ENCODE assay signal across 9 cellular contexts in the genomic region with DNA sequence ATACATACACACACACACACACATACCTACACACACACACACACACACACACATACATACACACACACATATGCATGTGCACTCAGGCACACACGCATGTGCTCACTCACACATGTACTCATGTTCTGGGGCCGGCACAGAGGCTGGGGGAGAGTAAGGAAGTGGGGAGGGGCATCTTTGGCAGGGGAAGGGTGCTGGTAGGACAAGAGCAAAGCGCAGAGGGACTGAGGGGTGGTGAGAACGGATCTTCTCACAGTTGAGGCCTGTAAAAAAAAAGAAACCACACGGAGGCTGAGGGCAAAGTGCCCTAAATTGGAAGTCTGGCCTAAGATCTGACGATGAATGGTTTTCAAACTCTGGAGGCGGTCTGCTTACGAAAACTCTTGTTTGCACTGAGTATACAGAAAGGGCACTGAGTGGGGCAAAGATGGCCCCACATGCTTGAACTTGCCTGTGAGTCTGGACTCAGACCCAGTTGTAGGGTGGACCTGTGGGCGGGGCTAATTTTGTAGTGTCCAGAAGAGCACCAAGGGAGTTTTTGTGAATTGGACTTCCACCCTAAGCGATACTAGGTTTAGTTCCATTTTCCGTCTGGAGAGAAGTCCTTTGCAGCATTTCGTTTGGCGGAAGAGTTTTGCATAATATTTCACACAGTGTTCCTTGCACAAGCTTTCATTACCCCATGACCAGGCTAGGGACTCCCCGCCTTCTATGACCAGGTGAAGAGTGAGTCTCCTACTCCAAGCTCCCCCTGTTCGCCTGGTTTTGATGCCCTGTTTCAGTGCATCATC.
A peak's percentile ranks its signal among the peaks of the same experiment; 100 is the strongest.
DNase-seq lines count a peak whose midpoint lies in the region; ATAC-seq and TF ChIP-seq lines count a peak whose summit lies in the region.
"Had no signal": no experiment of that assay in that cellular context is flagged by ENCODE, and none has a peak within 500 bp of the region (broad histone marks: within the 10 kb centered on the region; RNA-seq: fewer than 3 reads in every experiment).

No MANE protein-coding gene starts in this region.

- ATAC-seq in GM21619 (IDR thresholded peaks at IDR 0.05; ENCODE audit: unreplicated experiment) = peak; percentile 78

- in situ Hi-C loops in GM13976 (cut with MboI; ENCODE audit: low sequenced_read_pairs, unreplicated experiment) = no loop called here

- peak; percentile 56 for DNase-seq in GM13976 (ENCODE audit: low spot score)
- DNase-seq in NOMO-1 (lab: John Stamatoyannopoulos, UW; ENCODE audit: unreplicated experiment in 2 of 2) = peak; percentile 93 to 97
- DNase-seq in medulla oblongata (ENCODE audit: extremely low spot score) = peak; percentile 51
- no peak for DNase-seq in NCI-H345 treated with DMSO at 0.1 percent for 48 hours (lab: John Stamatoyannopoulos, UW; ENCODE audit: unreplicated experiment)
- no peak for DNase-seq in activated CD4-positive, alpha-beta T cell treated with anti-CD3 and anti-CD28 coated beads for 4 hours
- DNase-seq in stimulated activated CD8-positive, alpha-beta memory T cell treated with anti-CD3 and anti-CD28 coated beads, Interleukin-4, amount 100 ng/mL, for 48 hours = no peak
- no peak for DNase-seq in D341Med (ENCODE audit: low spot score)
- DNase-seq: activated gamma-delta T cell treated with Interleukin-2 at 50 U/mL for 16 hours had no signal

- TF ChIP-seq CTCF in GM13976 (IDR thresholded peaks at IDR 0.05; ENCODE audit: borderline replicate concordance, control extremely low read depth, extremely low read depth, insufficient read depth, missing control alignments) = no peak

Comparison
In these comparisons a context has a peak if more than half of its experiments do, and no peak if none do; other contexts are left out.
1. DNase-seq: peak in GM13976 (single experiment), NOMO-1 (2 of 2) and medulla oblongata (single experiment); none in NCI-H345 treated with DMSO at 0.1 percent for 48 hours (single experiment), activated CD4-positive, alpha-beta T cell treated with anti-CD3 and anti-CD28 coated beads for 4 hours (0 of 2), stimulated activated CD8-positive, alpha-beta memory T cell treated with anti-CD3 and anti-CD28 coated beads, Interleukin-4, amount 100 ng/mL, for 48 hours (single experiment) and D341Med (single experiment).